In genomic region chr1:197911172-197911856, GRCh38 we compare ENCODE assay signal across 9 cellular contexts. TPM values are rescaled to one million over a fixed set of nuclear protein-coding genes. Genes with fewer than 3 reads are reported as not detected.
DNase-seq lines count a peak whose midpoint lies in the region; ATAC-seq and TF ChIP-seq lines count a peak whose summit lies in the region.
"Had no signal": no experiment of that assay in that cellular context is flagged by ENCODE, and none has a peak within 500 bp of the region (broad histone marks: within the 10 kb centered on the region; RNA-seq: fewer than 3 reads in every experiment).

No MANE protein-coding gene starts in this region.

- H3K9me3 ChIP-seq in neural cell (ENCODE audit: low read length) (no peaks in the 10 kb centered on the region), mesenchymal stem cell (ENCODE audit: control insufficient read depth, low read length) (no peaks in the 10 kb centered on the region)

- no peak overlapping the region for H2BK12ac ChIP-seq in mesenchymal stem cell (ENCODE audit: low read length in 2 of 2)

- peaks cover 32% of the 10 kb centered on the region for H3K4me1 ChIP-seq in mesenchymal stem cell (ENCODE audit: control insufficient read depth, insufficient read depth, low read depth, low read length)

- DNase-seq in DMS 273 (lab: John Stamatoyannopoulos, UW; ENCODE audit: unreplicated experiment) (peak; percentile 45), DMS 273 treated with DMSO at 0.1 percent for 48 hours (lab: John Stamatoyannopoulos, UW) (no peak), NCI-H128 (lab: John Stamatoyannopoulos, UW; ENCODE audit: unreplicated experiment) (peak; percentile 6), mesenchymal stem cell (no peak)
- no peak for DNase-seq in activated naive CD8-positive, alpha-beta T cell treated with anti-CD3 and anti-CD28 coated beads, Interleukin-2, amount 50 U/mL, for 24 hours

- no peak overlapping the region for H3K4me2 ChIP-seq in neural cell (ENCODE audit: low read length)
- H3K4me2 ChIP-seq in mesenchymal stem cell (ENCODE audit: low read length, poor library complexity, severe bottlenecking), result no peak overlapping the region

- no peaks in the 10 kb centered on the region for H3F3A ChIP-seq in neural cell (ENCODE audit: insufficient read depth, low read length, poor library complexity, severe bottlenecking)

- H3K79me2 ChIP-seq in neural cell (replicated peaks; ENCODE audit: insufficient read depth, low read length), result no peaks in the 10 kb centered on the region

- H2AK5ac ChIP-seq in mesenchymal stem cell (ENCODE audit: low read length, severe bottlenecking), result no peak overlapping the region

- no peaks in the 10 kb centered on the region for H3K79me1 ChIP-seq in mesenchymal stem cell (replicated peaks; ENCODE audit: low read length, poor library complexity, severe bottlenecking)

- H2AFZ ChIP-seq in neural cell (ENCODE audit: low read depth, low read length) (no peak overlapping the region), mesenchymal stem cell (ENCODE audit: low read depth, low read length) (no peak overlapping the region)

- TF ChIP-seq CTCF in neural cell (IDR thresholded peaks at IDR 0.05; ENCODE audit: poor library complexity, severe bottlenecking), result no peak

- H3K4ac ChIP-seq in mesenchymal stem cell (ENCODE audit: low read depth in 1 of 2, low read length in 2 of 2), result no peak overlapping the region

- H2BK120ac ChIP-seq in mesenchymal stem cell (ENCODE audit: low read depth, low read length), result no peak overlapping the region

- no peaks in the 10 kb centered on the region for H3K9me2 ChIP-seq in neural cell (ENCODE audit: insufficient read depth, low read length)

- H3K4me3 ChIP-seq in neural cell (ENCODE audit: low read length) (peak overlapping the region; percentile 40), mesenchymal stem cell (ENCODE audit: insufficient read depth in 1 of 2, low read depth in 1 of 2, low read length in 2 of 2) (no peak overlapping the region)

- no peaks in the 10 kb centered on the region for H3K9me3 Mint-ChIP-seq in activated naive CD8-positive, alpha-beta T cell treated with anti-CD3 and anti-CD28 coated beads, Interleukin-2, amount 50 U/mL, for 24 hours

- no peak overlapping the region for H4K8ac ChIP-seq in mesenchymal stem cell (ENCODE audit: low read length)

- H3K27ac Mint-ChIP-seq in activated naive CD8-positive, alpha-beta T cell treated with anti-CD3 and anti-CD28 coated beads, Interleukin-2, amount 50 U/mL, for 24 hours, result no peak overlapping the region

- H3K4me3 Mint-ChIP-seq in activated naive CD8-positive, alpha-beta T cell treated with anti-CD3 and anti-CD28 coated beads, Interleukin-2, amount 50 U/mL, for 24 hours, result peak overlapping the region; percentile 79

- H3K27ac ChIP-seq in neural cell (ENCODE audit: low read length) (no peak overlapping the region), mesenchymal stem cell (ENCODE audit: low read length, poor library complexity, severe bottlenecking) (no peak overlapping the region)
- H3K27ac ChIP-seq: 22Rv1 had no signal

- no peak overlapping the region for H2BK15ac ChIP-seq in mesenchymal stem cell (ENCODE audit: low read depth, poor library complexity, severe bottlenecking)

- H3K9ac ChIP-seq in neural cell (ENCODE audit: low read length) (no peak overlapping the region), mesenchymal stem cell (ENCODE audit: low read length) (no peak overlapping the region)

- WGBS in mesenchymal stem cell, result 1% methylated on average over 39 of the region's 43 CpGs

- H3K23ac ChIP-seq in mesenchymal stem cell (ENCODE audit: low read length in 2 of 2), result peak overlapping the region in 1 of 2 experiments; percentile 78

- no peaks in the 10 kb centered on the region for H4K20me1 ChIP-seq in neural cell (ENCODE audit: insufficient read depth)

- H3K14ac ChIP-seq in mesenchymal stem cell (ENCODE audit: low read length in 2 of 2), result no peak overlapping the region

- H3K36me3 Mint-ChIP-seq in activated naive CD8-positive, alpha-beta T cell treated with anti-CD3 and anti-CD28 coated beads, Interleukin-2, amount 50 U/mL, for 24 hours (ENCODE audit: low read depth), result no peaks in the 10 kb centered on the region

- no peak for TF ChIP-seq EP300 in neural cell (conservative IDR thresholded peaks at IDR 0.05; ENCODE audit: poor library complexity, severe bottlenecking)

- peaks cover 95% of the 10 kb centered on the region for H3K27me3 Mint-ChIP-seq in activated naive CD8-positive, alpha-beta T cell treated with anti-CD3 and anti-CD28 coated beads, Interleukin-2, amount 50 U/mL, for 24 hours

- ATAC-seq in activated naive CD8-positive, alpha-beta T cell treated with anti-CD3 and anti-CD28 coated beads, Interleukin-2, amount 50 U/mL, for 24 hours, result peak; percentile 26
- ATAC-seq in HG02970 (IDR thresholded peaks at IDR 0.05; ENCODE audit: low FRiP score, unreplicated experiment) (no peak), HG03108 (IDR thresholded peaks at IDR 0.05; ENCODE audit: unreplicated experiment) (no peak)

- H2BK5ac ChIP-seq in mesenchymal stem cell (ENCODE audit: low read depth, low read length, poor library complexity, severe bottlenecking), result no peak overlapping the region

- TF ChIP-seq RAD21 in neural cell (conservative IDR thresholded peaks at IDR 0.05), result no peak

- no peak overlapping the region for H4K91ac ChIP-seq in mesenchymal stem cell (ENCODE audit: low read length)

- H3K36me3 ChIP-seq in neural cell (ENCODE audit: insufficient read depth, low read length), result no peaks in the 10 kb centered on the region
- H3K36me3 ChIP-seq in mesenchymal stem cell (ENCODE audit: control insufficient read depth in 1 of 2, insufficient read depth in 2 of 2, low read depth in 1 of 2, low read length in 2 of 2), result no peaks in the 10 kb centered on the region

- H3K27me3 ChIP-seq in neural cell (ENCODE audit: insufficient read depth, low read depth, low read length) (peaks cover 100% of the 10 kb centered on the region), mesenchymal stem cell (ENCODE audit: control insufficient read depth in 1 of 2, insufficient read depth in 1 of 2, low read length in 2 of 2) (peaks cover 91 to 98% of the 10 kb centered on the region in 2 experiments)

- H3K18ac ChIP-seq in mesenchymal stem cell (ENCODE audit: low read depth in 1 of 2, low read length in 2 of 2), result no peak overlapping the region

- H3K4me1 Mint-ChIP-seq in activated naive CD8-positive, alpha-beta T cell treated with anti-CD3 and anti-CD28 coated beads, Interleukin-2, amount 50 U/mL, for 24 hours, result peaks cover 60% of the 10 kb centered on the region

TF ChIP-seq in neural cell, 6 proteins besides CTCF, POLR2A, EP300 and RAD21:
- TF ChIP-seq REST (IDR thresholded peaks at IDR 0.05; ENCODE audit: borderline replicate concordance), result no peak
- no peak for TF ChIP-seq POLR2AphosphoS5 (IDR thresholded peaks at IDR 0.05)
- no peak for TF ChIP-seq MXI1 (conservative IDR thresholded peaks at IDR 0.05; ENCODE audit: poor library complexity, severe bottlenecking)
- no peak for TF ChIP-seq SMC3 (conservative IDR thresholded peaks at IDR 0.05; ENCODE audit: poor library complexity)
- no peak for TF ChIP-seq EZH2 (IDR thresholded peaks at IDR 0.05; ENCODE audit: borderline replicate concordance, insufficient read depth, low read length, poor library complexity, severe bottlenecking)
- no peak for TF ChIP-seq TAF1 (IDR thresholded peaks at IDR 0.05; ENCODE audit: low read depth)

RNA-seq across cellular contexts. Expression of gene LHX9, which starts 5.9 kb away (rescaled TPM):
- 0.37 and 1.3 TPM in 2 replicates for polyA plus RNA-seq in neural cell
- 0.69 and 2.2 TPM in 2 replicates for polyA minus RNA-seq in neural cell
- not detected for polyA plus RNA-seq in mesenchymal stem cell (2013, experiment 1 of 2)
- polyA plus RNA-seq in mesenchymal stem cell (2013, experiment 2 of 2), result not detected

RNA-seq across cellular contexts. Expression of gene C1orf53, which starts 8.9 kb away (rescaled TPM):
- polyA plus RNA-seq in neural cell, result 1.1 and 2.6 TPM in 2 replicates
- not detected in 2 replicates for polyA minus RNA-seq in neural cell
- polyA plus RNA-seq in mesenchymal stem cell (2013, experiment 1 of 2), result 3.6 TPM
- 5.3 TPM for polyA plus RNA-seq in mesenchymal stem cell (2013, experiment 2 of 2)

Comparison
In these comparisons a context has a peak if more than half of its experiments do, and no peak if none do; other contexts are left out.
1. DNase-seq: peak in DMS 273 (single experiment) and NCI-H128 (single experiment); none in DMS 273 treated with DMSO at 0.1 percent for 48 hours (single experiment), activated naive CD8-positive, alpha-beta T cell treated with anti-CD3 and anti-CD28 coated beads, Interleukin-2, amount 50 U/mL, for 24 hours (single experiment) and mesenchymal stem cell (single experiment).